ENCODE assay signal across 19 cellular contexts in the genomic region with DNA sequence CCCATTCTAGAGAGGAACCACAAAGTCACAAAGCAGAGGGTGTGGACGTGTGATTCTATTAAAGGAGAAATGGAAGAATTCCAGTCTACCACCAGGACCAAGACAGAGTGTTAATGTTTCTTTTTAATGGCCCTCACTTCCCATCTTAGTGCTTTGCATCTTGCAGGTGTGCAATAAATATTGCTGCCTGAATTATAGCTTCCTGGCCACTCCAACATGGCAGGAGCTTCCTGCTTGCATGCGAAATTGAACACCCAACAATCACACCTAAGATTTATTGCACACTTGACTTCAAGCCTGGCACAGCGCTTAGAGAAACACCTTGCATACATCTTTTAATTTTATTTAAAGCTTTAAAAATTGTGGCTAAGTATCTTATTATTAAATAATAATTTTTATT.
"Had no signal": no experiment of that assay in that cellular context is flagged by ENCODE, and none has a peak within 500 bp of the region (broad histone marks: within the 10 kb centered on the region; RNA-seq: fewer than 3 reads in every experiment).

No MANE protein-coding gene starts in this region.

- H2AFZ ChIP-seq: parathyroid adenoma had no signal

- ATAC-seq: activated CD4-positive, CD25-positive, alpha-beta regulatory T cell treated with anti-CD3 and anti-CD28 coated beads, Interleukin-2, amount 50 U/mL, for 24 hours; activated CD8-positive, alpha-beta memory T cell treated with anti-CD3 and anti-CD28 coated beads, Interleukin-2, amount 10 ng/mL, durations not matched to agents 7 days and 5 days; activated naive CD4-positive, alpha-beta T cell treated with anti-CD3 and anti-CD28 coated beads, Interleukin-2, amount 50 U/mL, for 72 hours; effector memory CD8-positive, alpha-beta T cell; gastrocnemius medialis; heart right ventricle; left ventricle myocardium superior had no signal

- H3K9me3 ChIP-seq: gastrocnemius medialis, heart right ventricle, thoracic aorta, uterus had no signal

- H3K4me1 ChIP-seq: parathyroid adenoma, uterus had no signal

- H3K4me3 ChIP-seq: gastrocnemius medialis, heart right ventricle, thoracic aorta, uterus had no signal

- H3K36me3 ChIP-seq: brain microvascular endothelial cell, gastrocnemius medialis, heart right ventricle, thoracic aorta, uterus had no signal

- DNase-seq: activated CD4-positive, alpha-beta T cell treated with anti-CD3 and anti-CD28 coated beads, Interleukin-2, amount 50 U/mL, for 48 hours; activated CD8-positive, alpha-beta memory T cell treated with anti-CD3 and anti-CD28 coated beads, Interleukin-2, amount 10 ng/mL, durations not matched to agents 7 days and 5 days; activated effector memory CD4-positive, alpha-beta T cell treated with anti-CD3 and anti-CD28 coated beads, Interleukin-2, amount 50 U/mL, for 16 hours; activated T-cell treated with anti-CD3 and anti-CD28 coated beads, Interleukin-2, amount 50 U/mL, for 24 hours; amniotic stem cell; brain microvascular endothelial cell; effector memory CD8-positive, alpha-beta T cell; gastrocnemius medialis; heart right ventricle; islet precursor cell; left ventricle myocardium superior; mesendoderm; stimulated activated CD4-positive, alpha-beta T cell treated with anti-CD3 and anti-CD28 coated beads, Interleukin-4, amount 100 ng/mL, for 1 hour; uterus had no signal

- H3K79me2 ChIP-seq: parathyroid adenoma had no signal

- H3K27ac ChIP-seq: brain microvascular endothelial cell, epithelial cell of prostate, heart right ventricle, parathyroid adenoma, thoracic aorta, uterus had no signal

- H3K27me3 ChIP-seq: brain microvascular endothelial cell, gastrocnemius medialis, heart right ventricle, uterus had no signal
